Comparison of ENCODE assay signal across 8 cellular contexts in genomic region chr6:27871919-27872633, GRCh38. TPM values are rescaled to one million over a fixed set of nuclear protein-coding genes. Genes with fewer than 3 reads are reported as not detected.
A peak's percentile ranks its signal among the peaks of the same experiment; 100 is the strongest.
DNase-seq lines count a peak whose midpoint lies in the region; ATAC-seq and TF ChIP-seq lines count a peak whose summit lies in the region.

No MANE protein-coding gene starts in this region.

- peak; percentile 93 for DNase-seq in DMS114 treated with DMSO at 0.1 percent for 48 hours (lab: John Stamatoyannopoulos, UW; ENCODE audit: unreplicated experiment)
- peak; percentile 85 to 94 (median 87) for DNase-seq in Peyer's patch
- DNase-seq in activated gamma-delta T cell (lab: John Stamatoyannopoulos, UW) = peak; percentile 47
- peak; percentile 95 to 97 for DNase-seq in foreskin fibroblast
- DNase-seq in non-pigmented ciliary epithelial cell (ENCODE audit: low read depth) = peak; percentile 91
- peak; percentile 79 to 92 for DNase-seq in upper lobe of left lung

- H3K27me3 ChIP-seq in HUES6 (ENCODE audit: control insufficient read depth, insufficient read depth, low read length) (no peaks in the 10 kb centered on the region), Peyer's patch (no peaks in the 10 kb centered on the region), upper lobe of left lung (no peaks in the 10 kb centered on the region)

- H3K27ac ChIP-seq in HUES6 (ENCODE audit: low read depth, low read length) = peak overlapping the region; percentile 95
- peak overlapping the region; percentile 88 to 92 (median 90) for H3K27ac ChIP-seq in Peyer's patch
- H3K27ac ChIP-seq in upper lobe of left lung = peak overlapping the region; percentile 80 to 91 (median 86)

- TF ChIP-seq POLR2A in Peyer's patch (IDR thresholded peaks at IDR 0.05) = peak; percentile 95 to 99
- TF ChIP-seq POLR2A in upper lobe of left lung (IDR thresholded peaks at IDR 0.05) = peak in 3 of 4 donors; percentile 91 to 97 (median 92)

- H3K9ac ChIP-seq in HUES6 (ENCODE audit: low read length) = peak overlapping the region; percentile 95

- H3K4me1 ChIP-seq in HUES6 (ENCODE audit: control insufficient read depth, insufficient read depth, low read length) (peaks cover 31% of the 10 kb centered on the region), Peyer's patch (peaks cover 0 to 6% (median 0%) of the 10 kb centered on the region in 4 donors), upper lobe of left lung (peaks cover 7 to 29% (median 14%) of the 10 kb centered on the region in 4 donors)

- H3K4me3 ChIP-seq in HUES6 (ENCODE audit: low read depth, low read length) (peak overlapping the region; percentile 72), Peyer's patch (peak overlapping the region; percentile 46 to 67 (median 55)), foreskin fibroblast (ENCODE audit: low read depth in 1 of 2, low read length in 2 of 2) (peak overlapping the region; percentile 54 to 56), upper lobe of left lung (peak overlapping the region; percentile 47 to 58 (median 56))

- TF ChIP-seq CTCF in Peyer's patch (IDR thresholded peaks at IDR 0.05) (peak in 3 of 6 experiments; percentile 30 to 42 (median 36)), foreskin fibroblast (IDR thresholded peaks at IDR 0.05; ENCODE audit: low read depth, low read length) (no peak), upper lobe of left lung (IDR thresholded peaks at IDR 0.05) (peak in 3 of 6 experiments; percentile 9 to 39 (median 15))

- WGBS in upper lobe of left lung, 2 donors = 4 to 5% methylated on average over 12 to 48 of the region's 50 CpGs

- H3K9me3 ChIP-seq in HUES6 (ENCODE audit: control insufficient read depth, insufficient read depth, low read depth, low read length) = no peaks in the 10 kb centered on the region
- no peaks in the 10 kb centered on the region for H3K9me3 ChIP-seq in Peyer's patch
- no peaks in the 10 kb centered on the region for H3K9me3 ChIP-seq in upper lobe of left lung

- H3K36me3 ChIP-seq in HUES6 (ENCODE audit: control insufficient read depth, insufficient read depth, low read length) (no peaks in the 10 kb centered on the region), Peyer's patch (no peaks in the 10 kb centered on the region), upper lobe of left lung (no peaks in the 10 kb centered on the region)

- ATAC-seq in GM21381 (IDR thresholded peaks at IDR 0.05; ENCODE audit: unreplicated experiment) (peak; percentile 53), upper lobe of left lung (ENCODE audit: low FRiP score in 2 of 2) (peak; percentile 91 to 94)

- peak in 1 of 4 donors; percentile 65 for TF ChIP-seq EP300 in upper lobe of left lung (IDR thresholded peaks at IDR 0.05)

RNA-seq across cellular contexts. Expression of gene OR2B2, which starts 40.1 kb away (rescaled TPM):
- total RNA-seq in Peyer's patch (not detected), upper lobe of left lung (not detected)

Comparison
In these comparisons a context has a peak if more than half of its experiments do, and no peak if none do; other contexts are left out.
1. Peak in every context shown above with its lines: DNase-seq, ATAC-seq, H3K4me3 ChIP-seq and H3K27ac ChIP-seq.